Comparison of ENCODE assay signal across 9 cellular contexts in genomic region chr1:116827607-116828125, GRCh38.
DNase-seq lines count a peak whose midpoint lies in the region; ATAC-seq and TF ChIP-seq lines count a peak whose summit lies in the region.
"Had no signal": no experiment of that assay in that cellular context is flagged by ENCODE, and none has a peak within 500 bp of the region (broad histone marks: within the 10 kb centered on the region; RNA-seq: fewer than 3 reads in every experiment).

No MANE protein-coding gene starts in this region.

- CTCF ChIA-PET in activated CD8-positive, alpha-beta memory T cell treated with anti-CD3 and anti-CD28 coated beads, Interleukin-2, amount 10 ng/mL, durations not matched to agents 7 days and 5 days (lab: Charles Lee), result interaction anchor here (0.8 to 3.8 kb wide), 15 partner anchors 11 to 233 kb away, joined by 3 to 34 read pairs (median 5); partner anchors contain the start of genes CD2 and TTF2

- peaks cover 7% of the 10 kb centered on the region for H3K4me1 ChIP-seq in smooth muscle cell (ENCODE audit: low read depth)

- no peaks in the 10 kb centered on the region for H3K27me3 ChIP-seq in smooth muscle cell (ENCODE audit: low read depth)
- H3K27me3 ChIP-seq: pancreas had no signal

- H3K4me1 Mint-ChIP-seq in activated CD8-positive, alpha-beta memory T cell treated with anti-CD3 and anti-CD28 coated beads, Interleukin-2, amount 10 ng/mL, durations not matched to agents 7 days and 5 days, result peaks cover 54% of the 10 kb centered on the region
- peaks cover 40% of the 10 kb centered on the region for H3K4me1 Mint-ChIP-seq in activated naive CD8-positive, alpha-beta T cell treated with anti-CD3 and anti-CD28 coated beads, Interleukin-2, amount 10 ng/mL, durations not matched to agents 7 days and 5 days

- peak overlapping the region; percentile 96 for H3K27ac Mint-ChIP-seq in activated CD8-positive, alpha-beta memory T cell treated with anti-CD3 and anti-CD28 coated beads, Interleukin-2, amount 10 ng/mL, durations not matched to agents 7 days and 5 days
- H3K27ac Mint-ChIP-seq in activated naive CD8-positive, alpha-beta T cell treated with anti-CD3 and anti-CD28 coated beads, Interleukin-2, amount 10 ng/mL, durations not matched to agents 7 days and 5 days, result peak overlapping the region; percentile 95

- peak overlapping the region; percentile 38 for H3K4me2 ChIP-seq in smooth muscle cell

- H3K36me3 ChIP-seq in smooth muscle cell (ENCODE audit: low read depth), result no peaks in the 10 kb centered on the region
- H3K36me3 ChIP-seq: pancreas had no signal

- peak overlapping the region; percentile 66 for H3K4me3 Mint-ChIP-seq in activated CD8-positive, alpha-beta memory T cell treated with anti-CD3 and anti-CD28 coated beads, Interleukin-2, amount 10 ng/mL, durations not matched to agents 7 days and 5 days
- H3K4me3 Mint-ChIP-seq in activated naive CD8-positive, alpha-beta T cell treated with anti-CD3 and anti-CD28 coated beads, Interleukin-2, amount 10 ng/mL, durations not matched to agents 7 days and 5 days, result peak overlapping the region; percentile 62

- H2AFZ ChIP-seq in smooth muscle cell (ENCODE audit: low read depth), result peak overlapping the region; percentile 91

- H3F3A ChIP-seq in smooth muscle cell (ENCODE audit: low read depth), result peaks cover 2% of the 10 kb centered on the region

- TF ChIP-seq CTCF in smooth muscle cell (IDR thresholded peaks at IDR 0.05; ENCODE audit: borderline replicate concordance, insufficient read depth, poor library complexity, severe bottlenecking), result no peak

- H3K9ac ChIP-seq in smooth muscle cell (ENCODE audit: low read depth), result no peak overlapping the region

- DNase-seq in activated CD8-positive, alpha-beta memory T cell treated with anti-CD3 and anti-CD28 coated beads, Interleukin-2, amount 10 ng/mL, durations not matched to agents 7 days and 5 days, result no peak
- no peak for DNase-seq in activated CD8-positive, alpha-beta memory T cell treated with anti-CD3 and anti-CD28 coated beads for 24 hours
- DNase-seq in activated naive CD8-positive, alpha-beta T cell treated with anti-CD3 and anti-CD28 coated beads, Interleukin-2, amount 10 ng/mL, durations not matched to agents 7 days and 5 days, result no peak
- DNase-seq in smooth muscle cell (lab: John Stamatoyannopoulos, UW; ENCODE audit: unreplicated experiment) (no peak), NCI-H2196 treated with DMSO at 0.1 percent for 48 hours (lab: John Stamatoyannopoulos, UW; ENCODE audit: unreplicated experiment) (no peak), pons (ENCODE audit: low spot score) (no peak)
- DNase-seq: pancreas had no signal

- WGBS in smooth muscle cell (ENCODE audit: low lambda C conversion rate), result 100% methylated on average over 2 of the region's 2 CpGs

- no peak for ATAC-seq in activated CD8-positive, alpha-beta memory T cell treated with anti-CD3 and anti-CD28 coated beads, Interleukin-2, amount 10 ng/mL, durations not matched to agents 7 days and 5 days
- ATAC-seq in HG03097 (IDR thresholded peaks at IDR 0.05; ENCODE audit: low FRiP score, unreplicated experiment) (peak; percentile 11), HG03442 (IDR thresholded peaks at IDR 0.05; ENCODE audit: unreplicated experiment) (no peak)
- no peak for ATAC-seq in activated naive CD8-positive, alpha-beta T cell treated with anti-CD3 and anti-CD28 coated beads, Interleukin-2, amount 10 ng/mL, durations not matched to agents 7 days and 5 days (ENCODE audit: low read depth)

- peak overlapping the region; percentile 46 for H3K27ac ChIP-seq in smooth muscle cell (ENCODE audit: low read depth)
- H3K27ac ChIP-seq: pancreas had no signal

- peaks cover 17% of the 10 kb centered on the region for H3K36me3 Mint-ChIP-seq in activated CD8-positive, alpha-beta memory T cell treated with anti-CD3 and anti-CD28 coated beads, Interleukin-2, amount 10 ng/mL, durations not matched to agents 7 days and 5 days
- H3K36me3 Mint-ChIP-seq in activated naive CD8-positive, alpha-beta T cell treated with anti-CD3 and anti-CD28 coated beads, Interleukin-2, amount 10 ng/mL, durations not matched to agents 7 days and 5 days, result peaks cover 3% of the 10 kb centered on the region

- no peaks in the 10 kb centered on the region for H3K9me3 Mint-ChIP-seq in activated CD8-positive, alpha-beta memory T cell treated with anti-CD3 and anti-CD28 coated beads, Interleukin-2, amount 10 ng/mL, durations not matched to agents 7 days and 5 days (ENCODE audit: low read depth)
- peaks cover 6% of the 10 kb centered on the region for H3K9me3 Mint-ChIP-seq in activated naive CD8-positive, alpha-beta T cell treated with anti-CD3 and anti-CD28 coated beads, Interleukin-2, amount 10 ng/mL, durations not matched to agents 7 days and 5 days

- no peak overlapping the region for H3K4me3 ChIP-seq in smooth muscle cell
- H3K4me3 ChIP-seq: pancreas had no signal

- no peaks in the 10 kb centered on the region for H3K27me3 Mint-ChIP-seq in activated CD8-positive, alpha-beta memory T cell treated with anti-CD3 and anti-CD28 coated beads, Interleukin-2, amount 10 ng/mL, durations not matched to agents 7 days and 5 days
- H3K27me3 Mint-ChIP-seq in activated naive CD8-positive, alpha-beta T cell treated with anti-CD3 and anti-CD28 coated beads, Interleukin-2, amount 10 ng/mL, durations not matched to agents 7 days and 5 days, result no peaks in the 10 kb centered on the region

- H4K20me1 ChIP-seq in smooth muscle cell (ENCODE audit: low read depth), result no peaks in the 10 kb centered on the region

- POLR2A ChIA-PET in activated naive CD8-positive, alpha-beta T cell treated with anti-CD3 and anti-CD28 coated beads, Interleukin-2, amount 10 ng/mL, durations not matched to agents 7 days and 5 days (lab: Charles Lee), result interaction anchor here (0.7 to 2.4 kb wide), 11 partner anchors 10 to 232 kb away, joined by 3 to 15 read pairs (median 5); partner anchors contain the start of genes CD2 and TTF2

- H3K79me2 ChIP-seq in smooth muscle cell (ENCODE audit: low read depth), result no peaks in the 10 kb centered on the region

- H3K9me3 ChIP-seq in smooth muscle cell (replicated peaks; ENCODE audit: low read depth), result no peaks in the 10 kb centered on the region
- H3K9me3 ChIP-seq: pancreas had no signal
